In genomic region chr17:42612013-42612412, GRCh38 we compare ENCODE assay signal across 33 cellular contexts. TPM values are rescaled to one million over a fixed set of nuclear protein-coding genes. Genes with fewer than 3 reads are reported as not detected.
A peak's percentile ranks its signal among the peaks of the same experiment; 100 is the strongest.
DNase-seq lines count a peak whose midpoint lies in the region; ATAC-seq and TF ChIP-seq lines count a peak whose summit lies in the region.
"Had no signal": no experiment of that assay in that cellular context is flagged by ENCODE, and none has a peak within 500 bp of the region (broad histone marks: within the 10 kb centered on the region; RNA-seq: fewer than 3 reads in every experiment).

No MANE protein-coding gene starts in this region.

- no peak overlapping the region for H4K91ac ChIP-seq in IMR-90 (ENCODE audit: insufficient read depth, low read depth, low read length)

- H3K4ac ChIP-seq in IMR-90 (ENCODE audit: low read depth, low read length) = no peak overlapping the region

- no peak overlapping the region for H3K27ac Mint-ChIP-seq in activated CD4-positive, alpha-beta T cell treated with anti-CD3 and anti-CD28 coated beads, Interleukin-2, amount 10 ng/mL, durations not matched to agents 24 days and 14 days
- no peak overlapping the region for H3K27ac Mint-ChIP-seq in neural crest cell (ENCODE audit: unreplicated experiment)
- H3K27ac Mint-ChIP-seq: activated CD4-positive, alpha-beta memory T cell treated with anti-CD3 and anti-CD28 coated beads, Interleukin-2, amount 10 ng/mL, durations not matched to agents 7 days and 5 days; activated T-helper 2 cell treated with anti-CD3 and anti-CD28 coated beads, Interferon-gamma antibody, Interleukin-2, Interleukin-4, amounts not matched to agents 10 μg/mL and 5 μg/mL and 100 μg/mL, durations not matched to agents 14 hours and 24 hours and 36 hours; IgD-negative memory B cell had no signal

- no CpG with 5 or more reads among the region's 4 CpGs for WGBS in IMR-90 (ENCODE audit: extremely low coverage in 2 of 2, insufficient read length in 1 of 2), 2 experiments

- no peak overlapping the region for H2BK20ac ChIP-seq in IMR-90 (ENCODE audit: low read depth, low read length)

- H3K14ac ChIP-seq in IMR-90 (replicated peaks; ENCODE audit: low read depth, low read length) = no peak overlapping the region

- peaks cover 18% of the 10 kb centered on the region; the same call in 1 of the 2 replicates for H4K20me1 ChIP-seq in IMR-90 (ENCODE audit: insufficient read depth, low read length)

- H3K4me3 ChIP-seq in IMR-90 (ENCODE audit: insufficient read depth, low read depth, low read length) = no peak overlapping the region
- H3K4me3 ChIP-seq: ascending aorta, coronary artery, left ventricle myocardium inferior, Peyer's patch, suprapubic skin had no signal

- no peak overlapping the region for H3K9ac ChIP-seq in IMR-90 (ENCODE audit: low read depth, low read length)

- no peak overlapping the region for H3K18ac ChIP-seq in IMR-90 (ENCODE audit: low read depth, low read length)

- H3K27me3 ChIP-seq in IMR-90 (ENCODE audit: control insufficient read depth, insufficient read depth, low read length) = no peaks in the 10 kb centered on the region
- H3K27me3 ChIP-seq: ascending aorta, Peyer's patch, suprapubic skin had no signal

- no TSS peak for BruUV-seq in IMR-90 (replicated peaks; lab: Mats Ljungman, UMichigan)

- intact Hi-C loops in activated CD4-positive, alpha-beta T cell treated with anti-CD3 and anti-CD28 coated beads, Interleukin-2, amount 10 ng/mL, durations not matched to agents 24 days and 14 days (cut with micrococcal nuclease) = no loop called here
- intact Hi-C loops in IMR-90 (cut with micrococcal nuclease) = no loop called here

- 0 out of 2 replicates have a peak overlapping the region, but pooled peaks have one; percentile 6 for H3K56ac ChIP-seq in IMR-90 (ENCODE audit: extremely low read depth, insufficient read depth, low read length)

- peak overlapping the region; percentile 20 for H3K4me3 Mint-ChIP-seq in activated CD4-positive, alpha-beta T cell treated with anti-CD3 and anti-CD28 coated beads, Interleukin-2, amount 10 ng/mL, durations not matched to agents 24 days and 14 days
- H3K4me3 Mint-ChIP-seq in neural crest cell = peak overlapping the region; percentile 85
- H3K4me3 Mint-ChIP-seq: activated CD4-positive, alpha-beta memory T cell treated with anti-CD3 and anti-CD28 coated beads, Interleukin-2, amount 10 ng/mL, durations not matched to agents 7 days and 5 days had no signal

- H3K4me1 ChIP-seq in IMR-90 (ENCODE audit: control insufficient read depth, insufficient read depth, low read length) = peaks cover 3% of the 10 kb centered on the region

- DNase-seq in activated CD4-positive, alpha-beta T cell treated with anti-CD3 and anti-CD28 coated beads, Interleukin-2, amount 10 ng/mL, durations not matched to agents 24 days and 14 days = no peak
- no peak for DNase-seq in activated CD4-positive, alpha-beta T cell treated with anti-CD3 and anti-CD28 coated beads for 48 hours
- DNase-seq in IMR-90 (no peak), neural crest cell (ENCODE audit: low read depth, low spot score) (no peak), caudate nucleus (lab: John Stamatoyannopoulos, UW) (no peak)
- DNase-seq: activated CD4-positive, alpha-beta memory T cell treated with anti-CD3 and anti-CD28 coated beads, Interleukin-2, amount 10 ng/mL, durations not matched to agents 7 days and 5 days; activated CD4-positive, CD25-positive, alpha-beta regulatory T cell treated with anti-CD3 and anti-CD28 coated beads, Interleukin-2, amount 50 U/mL, for 72 hours; activated CD8-positive, alpha-beta memory T cell treated with anti-CD3 and anti-CD28 coated beads, Interleukin-2, amount 50 U/mL, for 48 hours; DMS79; effector memory CD4-positive, alpha-beta T cell; HCEC 1CT; islet precursor cell; left ventricle myocardium inferior; mesenchymal stem cell; NCI-H1048; NCI-H446; NCI-H82; Peyer's patch; posterior cingulate gyrus; SHP77 treated with DMSO at 0.1 percent for 48 hours; stimulated activated CD4-positive, alpha-beta T cell treated with anti-CD3 and anti-CD28 coated beads, Interleukin-1b, Interleukin-23, amount 100 ng/mL, for 48 hours; stimulated activated naive CD4-positive, alpha-beta T cell treated with Interleukin-2 at 50 U/mL for 16 hours had no signal

- no peak overlapping the region for H4K8ac ChIP-seq in IMR-90 (ENCODE audit: low read depth in 2 of 2, low read length in 2 of 2)

- peaks cover 37% of the 10 kb centered on the region for H3K36me3 Mint-ChIP-seq in activated CD4-positive, alpha-beta T cell treated with anti-CD3 and anti-CD28 coated beads, Interleukin-2, amount 10 ng/mL, durations not matched to agents 24 days and 14 days (ENCODE audit: low read depth)
- H3K36me3 Mint-ChIP-seq in neural crest cell (ENCODE audit: low read depth) = peaks cover 20% of the 10 kb centered on the region
- H3K36me3 Mint-ChIP-seq: IgD-negative memory B cell had no signal

- H2AK5ac ChIP-seq in IMR-90 (ENCODE audit: low read depth, low read length) = no peak overlapping the region

- in situ Hi-C loops in IMR-90 (cut with MboI; ENCODE audit: low sequenced_read_pairs) = no loop called here

- H2BK120ac ChIP-seq in IMR-90 (ENCODE audit: low read depth, low read length) = no peak overlapping the region

- no peak for TF ChIP-seq RAD21 in IMR-90 (IDR thresholded peaks at IDR 0.05; ENCODE audit: low read length)

- no peak overlapping the region for H3K4me2 ChIP-seq in IMR-90 (ENCODE audit: low read depth, low read length)

- no peak for TF ChIP-seq POLR2A in IMR-90 (IDR thresholded peaks at IDR 0.05; ENCODE audit: low read depth, low read length)

- no peak overlapping the region for H2BK5ac ChIP-seq in IMR-90 (ENCODE audit: low read depth, low read length, poor library complexity, severe bottlenecking)

- peak overlapping the region; percentile 50 for H2AK9ac ChIP-seq in IMR-90 (replicated peaks; ENCODE audit: low read depth, low read length, poor library complexity)

- peaks cover 16% of the 10 kb centered on the region for H3K4me1 Mint-ChIP-seq in activated CD4-positive, alpha-beta T cell treated with anti-CD3 and anti-CD28 coated beads, Interleukin-2, amount 10 ng/mL, durations not matched to agents 24 days and 14 days
- H3K4me1 Mint-ChIP-seq in neural crest cell = peaks cover 26% of the 10 kb centered on the region

- H4K5ac ChIP-seq in IMR-90 (ENCODE audit: low read depth, low read length) = no peak overlapping the region

- no peak overlapping the region for H2AFZ ChIP-seq in IMR-90 (replicated peaks; ENCODE audit: low read length, poor library complexity)

- peaks cover 34% of the 10 kb centered on the region for H3K36me3 ChIP-seq in IMR-90 (ENCODE audit: control insufficient read depth, insufficient read depth, low read length)

- H3K27me3 Mint-ChIP-seq in activated CD4-positive, alpha-beta T cell treated with anti-CD3 and anti-CD28 coated beads, Interleukin-2, amount 10 ng/mL, durations not matched to agents 24 days and 14 days = no peaks in the 10 kb centered on the region
- no peaks in the 10 kb centered on the region for H3K27me3 Mint-ChIP-seq in neural crest cell (ENCODE audit: low read depth)
- H3K27me3 Mint-ChIP-seq: activated CD4-positive, alpha-beta memory T cell treated with anti-CD3 and anti-CD28 coated beads, Interleukin-2, amount 10 ng/mL, durations not matched to agents 7 days and 5 days; IgD-negative memory B cell had no signal

- dilution Hi-C loops in IMR-90 (cut with HindIII; ENCODE audit: low sequenced_read_pairs, unreplicated experiment) = no loop called here

- H3K79me1 ChIP-seq in IMR-90 (ENCODE audit: low read depth in 1 of 2, low read length in 2 of 2) = peaks cover 13 to 39% of the 10 kb centered on the region in 2 experiments

- H3K27ac ChIP-seq in IMR-90 (ENCODE audit: insufficient read depth, low read length) (no peak overlapping the region), caudate nucleus (ENCODE audit: low read depth, low read length) (no peak overlapping the region)
- H3K27ac ChIP-seq: 22Rv1, ascending aorta, C4-2B, coronary artery, epithelial cell of prostate, left ventricle myocardium inferior, Peyer's patch, suprapubic skin had no signal

- no peaks in the 10 kb centered on the region for H3K9me3 ChIP-seq in IMR-90 (ENCODE audit: control insufficient read depth, insufficient read depth, low read length)
- H3K9me3 ChIP-seq: ascending aorta, left ventricle myocardium inferior, Peyer's patch, suprapubic skin had no signal

- H2BK15ac ChIP-seq in IMR-90 (ENCODE audit: low read depth, low read length) = no peak overlapping the region

- H3K23ac ChIP-seq in IMR-90 (ENCODE audit: low read depth, low read length) = no peak overlapping the region

- ATAC-seq in IMR-90 (ENCODE audit: low read depth) = no peak
- no peak for ATAC-seq in HG03095 (IDR thresholded peaks at IDR 0.05; ENCODE audit: unreplicated experiment)
- ATAC-seq: activated naive CD4-positive, alpha-beta T cell treated with anti-CD3 and anti-CD28 coated beads, Interleukin-2, amount 50 U/mL, for 72 hours; right cardiac atrium had no signal

- TF ChIP-seq CTCF in IMR-90 (conservative IDR thresholded peaks at IDR 0.05; ENCODE audit: low read depth, low read length) (no peak), neural crest cell (conservative IDR thresholded peaks at IDR 0.05) (no peak)

- H3K9me3 Mint-ChIP-seq in activated CD4-positive, alpha-beta T cell treated with anti-CD3 and anti-CD28 coated beads, Interleukin-2, amount 10 ng/mL, durations not matched to agents 24 days and 14 days = no peaks in the 10 kb centered on the region
- no peaks in the 10 kb centered on the region for H3K9me3 Mint-ChIP-seq in neural crest cell
- H3K9me3 Mint-ChIP-seq: activated CD4-positive, alpha-beta memory T cell treated with anti-CD3 and anti-CD28 coated beads, Interleukin-2, amount 10 ng/mL, durations not matched to agents 7 days and 5 days; activated naive CD4-positive, alpha-beta T cell treated with anti-CD3 and anti-CD28 coated beads, Interleukin-2, amount 50 U/mL, for 72 hours; activated T-helper 2 cell treated with anti-CD3 and anti-CD28 coated beads, Interferon-gamma antibody, Interleukin-2, Interleukin-4, amounts not matched to agents 10 μg/mL and 5 μg/mL and 100 μg/mL, durations not matched to agents 14 hours and 24 hours and 36 hours; IgD-negative memory B cell had no signal

- peaks cover 4% of the 10 kb centered on the region; the same call in 1 of the 2 replicates for H3K9me1 ChIP-seq in IMR-90 (ENCODE audit: insufficient read depth, low read length)

- POLR2A ChIA-PET in IMR-90 (lab: Charles Lee; ENCODE audit: unreplicated experiment) = no interaction called here

- CTCF ChIA-PET in IMR-90 (lab: Yijun Ruan, JAX) = interaction anchor here (0.6 kb wide), 1 partner anchor 37 kb away, joined by 3 read pairs; no protein-coding TSS in a partner anchor

RNA-seq across cellular contexts. Expression of gene TUBG1, which starts 2.5 kb away (rescaled TPM):
- 99.9 and 100 TPM in 2 replicates for total RNA-seq in activated CD4-positive, alpha-beta T cell treated with anti-CD3 and anti-CD28 coated beads, Interleukin-2, amount 10 ng/mL, durations not matched to agents 24 days and 14 days
- 38.9 and 42.5 TPM in 2 replicates for total RNA-seq in IMR-90 (2012; rRNA removed)
- polyA plus RNA-seq in IMR-90 (2012; rRNA removed) = 93.8 and 94.5 TPM in 2 replicates
- polyA plus RNA-seq in IMR-90 (2012; cell fraction: cytosol; rRNA removed) = 39.9 and 84.1 TPM in 2 replicates
- polyA plus RNA-seq in IMR-90 (2012; cell fraction: nucleus; rRNA removed; ENCODE audit: low replicate concordance) = 47.0 and 75.2 TPM in 2 replicates
- 101 and 102 TPM in 2 replicates for total RNA-seq in neural crest cell

RNA-seq across cellular contexts. Expression of gene RETREG3, which starts 2.8 kb away (rescaled TPM):
- total RNA-seq in activated CD4-positive, alpha-beta T cell treated with anti-CD3 and anti-CD28 coated beads, Interleukin-2, amount 10 ng/mL, durations not matched to agents 24 days and 14 days = 35.8 and 38.3 TPM in 2 replicates
- total RNA-seq in IMR-90 (2012; rRNA removed) (44.1 and 47.2 TPM in 2 replicates), neural crest cell (44.2 and 48.7 TPM in 2 replicates)
- polyA plus RNA-seq in IMR-90 (2012; rRNA removed) = 18.1 and 24.4 TPM in 2 replicates
- 20.5 and 24.9 TPM in 2 replicates for polyA plus RNA-seq in IMR-90 (2012; cell fraction: cytosol; rRNA removed)
- polyA plus RNA-seq in IMR-90 (2012; cell fraction: nucleus; rRNA removed; ENCODE audit: low replicate concordance) = 25.1 and 26.0 TPM in 2 replicates

RNA-seq across cellular contexts. Expression of gene PSMC3IP, which starts 34.5 kb away (rescaled TPM):
- total RNA-seq in activated CD4-positive, alpha-beta T cell treated with anti-CD3 and anti-CD28 coated beads, Interleukin-2, amount 10 ng/mL, durations not matched to agents 24 days and 14 days = 29.1 and 31.1 TPM in 2 replicates
- total RNA-seq in IMR-90 (2012; rRNA removed) = 5.6 and 8.9 TPM in 2 replicates
- 9.8 and 11.1 TPM in 2 replicates for polyA plus RNA-seq in IMR-90 (2012; rRNA removed)
- polyA plus RNA-seq in IMR-90 (2012; cell fraction: cytosol; rRNA removed) = 2.9 and 5.3 TPM in 2 replicates
- 6.5 and 20.3 TPM in 2 replicates for polyA plus RNA-seq in IMR-90 (2012; cell fraction: nucleus; rRNA removed; ENCODE audit: low replicate concordance)
- 44.6 and 47.8 TPM in 2 replicates for total RNA-seq in neural crest cell

RNA-seq across cellular contexts. Expression of gene MLX, which starts 45.1 kb away (rescaled TPM):
- total RNA-seq in activated CD4-positive, alpha-beta T cell treated with anti-CD3 and anti-CD28 coated beads, Interleukin-2, amount 10 ng/mL, durations not matched to agents 24 days and 14 days = 67.8 and 72.6 TPM in 2 replicates
- total RNA-seq in IMR-90 (2012; rRNA removed) = 37.5 and 37.8 TPM in 2 replicates
- 45.5 and 45.6 TPM in 2 replicates for polyA plus RNA-seq in IMR-90 (2012; rRNA removed)
- polyA plus RNA-seq in IMR-90 (2012; cell fraction: cytosol; rRNA removed) = 17.2 and 19.2 TPM in 2 replicates
- polyA plus RNA-seq in IMR-90 (2012; cell fraction: nucleus; rRNA removed; ENCODE audit: low replicate concordance) = 115 and 123 TPM in 2 replicates
- total RNA-seq in neural crest cell = 38.6 and 41.1 TPM in 2 replicates

RNA-seq across cellular contexts. Expression of gene TUBG2, which starts 47.1 kb away (rescaled TPM):
- total RNA-seq in activated CD4-positive, alpha-beta T cell treated with anti-CD3 and anti-CD28 coated beads, Interleukin-2, amount 10 ng/mL, durations not matched to agents 24 days and 14 days = 11.8 and 12.9 TPM in 2 replicates
- total RNA-seq in IMR-90 (2012; rRNA removed) = 3.3 and 3.6 TPM in 2 replicates
- 19.4 and 24.6 TPM in 2 replicates for polyA plus RNA-seq in IMR-90 (2012; rRNA removed)
- polyA plus RNA-seq in IMR-90 (2012; cell fraction: cytosol; rRNA removed) = 12.0 and 21.3 TPM in 2 replicates
- polyA plus RNA-seq in IMR-90 (2012; cell fraction: nucleus; rRNA removed; ENCODE audit: low replicate concordance) = 102 and 132 TPM in 2 replicates
- 18.7 and 20.7 TPM in 2 replicates for total RNA-seq in neural crest cell
